1 cellular context compared by ENCODE assay signal in the genomic region with DNA sequence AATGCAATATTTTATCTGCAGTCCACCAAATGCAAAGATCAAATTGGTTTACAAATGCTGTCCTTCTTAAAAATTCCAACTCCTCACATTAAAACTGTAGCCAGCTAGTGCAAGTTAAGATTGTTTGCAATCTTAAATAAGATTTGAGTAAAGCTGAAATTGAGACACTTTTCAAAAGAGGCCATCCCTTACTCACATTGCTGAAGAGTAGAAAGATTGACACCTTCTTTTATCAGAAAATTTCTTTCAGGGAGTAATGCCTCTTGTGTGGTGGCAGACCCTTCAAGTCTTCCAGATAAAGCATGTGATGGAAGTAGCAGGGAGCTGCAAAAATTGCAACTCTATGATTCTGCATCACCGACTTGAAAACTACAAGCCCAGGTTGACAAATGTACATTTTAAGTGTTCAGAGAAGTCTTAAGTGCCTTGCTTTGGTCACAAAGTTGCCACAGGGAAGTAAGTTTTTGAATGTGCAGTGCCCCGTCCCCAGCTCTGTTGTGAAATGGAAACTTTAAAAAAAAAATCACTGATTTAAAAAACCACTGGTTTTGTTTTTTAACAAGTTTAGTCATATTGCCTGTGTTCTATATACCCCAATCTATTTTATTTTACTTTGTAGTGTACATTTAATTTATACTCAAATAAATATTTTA.
TF ChIP-seq lines count a peak whose summit lies in the region.

No MANE protein-coding gene starts in this region.

TF ChIP-seq in HepG2, 621 proteins besides CTCF, POLR2A, EP300 and RAD21:
- TF ChIP-seq ZNF282 (IDR thresholded peaks at IDR 0.05; ENCODE audit: partially characterized antibody), result no peak
- no peak for TF ChIP-seq ZNF44 (CRISPR knock-in tag; IDR thresholded peaks at IDR 0.05)
- TF ChIP-seq ZNF556 (CRISPR knock-in tag; IDR thresholded peaks at IDR 0.05; ENCODE audit: borderline replicate concordance), result no peak
- TF ChIP-seq, protein P1, sequence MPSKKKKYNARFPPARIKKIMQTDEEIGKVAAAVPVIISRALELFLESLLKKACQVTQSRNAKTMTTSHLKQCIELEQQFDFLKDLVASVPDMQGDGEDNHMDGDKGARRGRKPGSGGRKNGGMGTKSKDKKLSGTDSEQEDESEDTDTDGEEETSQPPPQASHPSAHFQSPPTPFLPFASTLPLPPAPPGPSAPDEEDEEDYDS (CRISPR knock-in tag; IDR thresholded peaks at IDR 0.05), result no peak
- TF ChIP-seq ZFX (CRISPR knock-in tag; IDR thresholded peaks at IDR 0.05; ENCODE audit: low read depth), result no peak
- no peak for TF ChIP-seq ZBTB1 (CRISPR knock-in tag; IDR thresholded peaks at IDR 0.05; ENCODE audit: borderline replicate concordance)
